In the genomic region with DNA sequence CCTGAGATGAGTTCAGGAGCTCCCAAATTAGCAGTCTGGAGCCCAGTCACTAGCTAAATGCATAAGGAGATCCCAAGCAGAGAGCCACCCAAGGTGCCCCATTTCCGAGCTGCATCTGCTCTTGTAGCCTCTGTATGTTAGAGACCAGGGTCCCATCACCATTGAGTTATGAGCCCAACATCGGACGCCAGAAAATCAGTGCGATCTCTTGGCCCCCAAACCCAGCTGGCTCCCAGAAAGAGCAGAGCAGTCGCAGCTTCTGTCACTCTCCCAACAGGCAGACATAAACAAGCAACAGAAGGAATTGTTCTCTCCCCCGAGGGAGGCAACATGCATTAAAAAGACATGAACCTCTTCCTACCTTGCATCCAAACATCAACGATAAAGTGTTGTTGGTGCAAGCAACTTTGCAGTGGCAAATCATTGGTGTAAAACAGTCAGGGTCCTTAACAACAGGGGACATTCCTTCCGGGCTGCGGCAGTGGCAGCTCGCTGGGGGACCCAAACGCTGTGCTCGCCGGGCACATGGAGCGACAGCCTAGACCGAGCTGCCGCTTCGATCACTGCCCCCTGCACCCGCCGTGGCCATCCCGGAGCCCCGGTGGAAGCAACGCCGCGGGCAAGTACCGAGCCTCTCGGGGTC, we compare ENCODE assay signal across 8 cellular contexts.
DNase-seq lines count a peak whose midpoint lies in the region; ATAC-seq and TF ChIP-seq lines count a peak whose summit lies in the region.

No MANE protein-coding gene starts in this region.

- no TSS peak for BruUV-seq in PC-3 (replicated peaks; lab: Mats Ljungman, UMichigan)

- POLR2A ChIA-PET in CD4-positive, alpha-beta T cell (lab: Charles Lee): interaction anchor here (0.7 to 1.4 kb wide), 2 partner anchors 1349 to 1820 kb away, joined by 3 read pairs; a partner anchor contains a TSS
- POLR2A ChIA-PET in PC-3 (lab: Charles Lee; ENCODE audit: unreplicated experiment): no interaction called here

- H3K36me3 ChIP-seq in PC-3 (ENCODE audit: low read depth, low read length) (no peaks in the 10 kb centered on the region), esophagus squamous epithelium (no peaks in the 10 kb centered on the region), neuron (ENCODE audit: insufficient read depth, low read length) (no peaks in the 10 kb centered on the region)

- 0 out of 2 replicates have a peak overlapping the region, but pooled peaks have one; percentile 16 for H3K4me2 ChIP-seq in PC-3 (ENCODE audit: low read length)

- no peak for DNase-seq in CD4-positive, alpha-beta T cell
- DNase-seq in PC-3: no peak
- DNase-seq in esophagus squamous epithelium (lab: John Stamatoyannopoulos, UW): no peak

- H3K9me3 ChIP-seq in CD4-positive, alpha-beta T cell (ENCODE audit: control insufficient read depth, low read length): peaks cover 4% of the 10 kb centered on the region
- H3K9me3 ChIP-seq in PC-3 (ENCODE audit: low read length): no peaks in the 10 kb centered on the region
- H3K9me3 ChIP-seq in esophagus squamous epithelium: no peaks in the 10 kb centered on the region
- H3K9me3 ChIP-seq in neuron (ENCODE audit: low read length): no peaks in the 10 kb centered on the region

- H3K27me3 ChIP-seq in CD4-positive, alpha-beta T cell (ENCODE audit: control insufficient read depth, insufficient read depth, low read length): no peaks in the 10 kb centered on the region
- H3K27me3 ChIP-seq in PC-3 (ENCODE audit: low read length) (peaks cover 67% of the 10 kb centered on the region), esophagus squamous epithelium (no peaks in the 10 kb centered on the region), neuron (ENCODE audit: insufficient read depth, low read length) (peaks cover 20% of the 10 kb centered on the region)

- H4K20me1 ChIP-seq in PC-3 (ENCODE audit: low read length): no peaks in the 10 kb centered on the region

- no peaks in the 10 kb centered on the region for H3K79me2 ChIP-seq in PC-3 (ENCODE audit: low read length)

- H3K27ac Mint-ChIP-seq in CD4-positive, alpha-beta T cell: peak overlapping the region; percentile 68
- no peak overlapping the region for H3K27ac Mint-ChIP-seq in activated T-helper 17 cell treated with anti-CD3 and anti-CD28 coated beads, Interleukin-2, amount 50 U/mL, for 72 hours

- H3K4me1 ChIP-seq in PC-3 (ENCODE audit: insufficient read depth, low read length): no peaks in the 10 kb centered on the region
- H3K4me1 ChIP-seq in esophagus squamous epithelium: peaks cover 0 to 18% (median 5%) of the 10 kb centered on the region in 3 donors
- peaks cover 11% of the 10 kb centered on the region for H3K4me1 ChIP-seq in neuron (ENCODE audit: insufficient read depth, low read length)

- ATAC-seq in CD4-positive, alpha-beta T cell (ENCODE audit: poor library complexity): no peak
- ATAC-seq in PC-3 (no peak), GM19351 (IDR thresholded peaks at IDR 0.05; ENCODE audit: unreplicated experiment) (no peak), HG03460 (IDR thresholded peaks at IDR 0.05; ENCODE audit: unreplicated experiment) (no peak), HG03469 (IDR thresholded peaks at IDR 0.05; ENCODE audit: unreplicated experiment) (no peak)
- ATAC-seq in activated T-helper 17 cell treated with anti-CD3 and anti-CD28 coated beads, Interleukin-2, amount 50 U/mL, for 72 hours (replicated peaks): no peak

- H3K4me3 ChIP-seq in PC-3 (ENCODE audit: low read length) (no peak overlapping the region), esophagus squamous epithelium (peak overlapping the region; percentile 26 to 71 (median 52)), neuron (ENCODE audit: low read length) (peak overlapping the region; percentile 71)

- H2AFZ ChIP-seq in PC-3 (ENCODE audit: low read length): no peak overlapping the region
- peak overlapping the region; percentile 30 for H2AFZ ChIP-seq in neuron (ENCODE audit: low read depth, low read length)

- no peak overlapping the region for H3K27ac ChIP-seq in CD4-positive, alpha-beta T cell (ENCODE audit: low read depth, low read length)
- H3K27ac ChIP-seq in PC-3 (ENCODE audit: low read length): no peak overlapping the region
- no peak overlapping the region for H3K27ac ChIP-seq in esophagus squamous epithelium

- peaks cover 13% of the 10 kb centered on the region for H3K4me1 Mint-ChIP-seq in CD4-positive, alpha-beta T cell (ENCODE audit: low read depth)
- no peaks in the 10 kb centered on the region for H3K4me1 Mint-ChIP-seq in activated T-helper 17 cell treated with anti-CD3 and anti-CD28 coated beads, Interleukin-2, amount 50 U/mL, for 72 hours

- peak overlapping the region; percentile 81 for H3K4me3 Mint-ChIP-seq in CD4-positive, alpha-beta T cell
- H3K4me3 Mint-ChIP-seq in activated T-helper 17 cell treated with anti-CD3 and anti-CD28 coated beads, Interleukin-2, amount 50 U/mL, for 72 hours: no peak overlapping the region

- no peak for TF ChIP-seq POLR2A in esophagus squamous epithelium (IDR thresholded peaks at IDR 0.05)

- H3K9ac ChIP-seq in PC-3 (ENCODE audit: low read length): no peak overlapping the region

- CTCF ChIA-PET in CD4-positive, alpha-beta T cell (lab: Charles Lee): no interaction called here
- CTCF ChIA-PET in PC-3 (lab: Charles Lee): no interaction called here

- H3K27me3 Mint-ChIP-seq in CD4-positive, alpha-beta T cell: no peaks in the 10 kb centered on the region
- no peaks in the 10 kb centered on the region for H3K27me3 Mint-ChIP-seq in activated T-helper 17 cell treated with anti-CD3 and anti-CD28 coated beads, Interleukin-2, amount 50 U/mL, for 72 hours

- WGBS in esophagus squamous epithelium, 2 donors: 0 to 3% methylated on average over 8 to 10 of the region's 26 CpGs

- TF ChIP-seq CTCF in CD4-positive, alpha-beta T cell (IDR thresholded peaks at IDR 0.05): no peak
- TF ChIP-seq CTCF in PC-3 (conservative IDR thresholded peaks at IDR 0.05; ENCODE audit: low read depth, low read length): no peak
- TF ChIP-seq CTCF in esophagus squamous epithelium (IDR thresholded peaks at IDR 0.05): no peak

- H3K36me3 Mint-ChIP-seq in CD4-positive, alpha-beta T cell (ENCODE audit: low read depth): no peaks in the 10 kb centered on the region
- H3K36me3 Mint-ChIP-seq in activated T-helper 17 cell treated with anti-CD3 and anti-CD28 coated beads, Interleukin-2, amount 50 U/mL, for 72 hours (ENCODE audit: low read depth): no peaks in the 10 kb centered on the region

- H3K9me3 Mint-ChIP-seq in CD4-positive, alpha-beta T cell: peaks cover 2% of the 10 kb centered on the region
- peaks cover 16% of the 10 kb centered on the region for H3K9me3 Mint-ChIP-seq in activated T-helper 17 cell treated with anti-CD3 and anti-CD28 coated beads, Interleukin-2, amount 50 U/mL, for 72 hours

- intact Hi-C loops in CD4-positive, alpha-beta T cell (cut with DNase I, micrococcal nuclease): no loop called here
- intact Hi-C loops in PC-3 (cut with micrococcal nuclease): no loop called here
- intact Hi-C loops in esophagus squamous epithelium (cut with DNase I): no loop called here

- H3F3A ChIP-seq in PC-3 (ENCODE audit: low read length, unreplicated experiment): no peaks in the 10 kb centered on the region

- no peaks in the 10 kb centered on the region for H3K9me2 ChIP-seq in PC-3 (replicated peaks; ENCODE audit: low read length)
